In genomic region chr9:70902705-70903131, GRCh38 we compare ENCODE assay signal across 8 cellular contexts.
DNase-seq lines count a peak whose midpoint lies in the region; ATAC-seq, FAIRE-seq and TF ChIP-seq lines count a peak whose summit lies in the region.

No MANE protein-coding gene starts in this region.

- WGBS in thyroid gland, 2 donors = 60 to 79% methylated on average over 6 of the region's 6 CpGs

- no peak overlapping the region for H3K27ac Mint-ChIP-seq in stimulated activated memory B cell treated with anti-CD40 and anti-IgM and Interleukin-4, amounts not matched to agents 10 μg/mL and 1 μg/mL and 100 μg/mL, for 72 hours

- no peaks in the 10 kb centered on the region for H3K9me3 Mint-ChIP-seq in stimulated activated memory B cell treated with anti-CD40 and anti-IgM and Interleukin-4, amounts not matched to agents 10 μg/mL and 1 μg/mL and 100 μg/mL, for 72 hours

- peak; percentile 89 for ATAC-seq in HG03460 (IDR thresholded peaks at IDR 0.05; ENCODE audit: unreplicated experiment)
- no peak for ATAC-seq in stimulated activated memory B cell treated with anti-CD40 and anti-IgM and Interleukin-4, amounts not matched to agents 10 μg/mL and 1 μg/mL and 100 μg/mL, for 72 hours

- no peak overlapping the region for H3K4me3 ChIP-seq in thyroid gland (replicated peaks in 1 of 3)

- H3K36me3 ChIP-seq in thyroid gland = no peaks in the 10 kb centered on the region

- no peaks in the 10 kb centered on the region for H3K27me3 ChIP-seq in thyroid gland

- no peaks in the 10 kb centered on the region for H3K36me3 Mint-ChIP-seq in stimulated activated memory B cell treated with anti-CD40 and anti-IgM and Interleukin-4, amounts not matched to agents 10 μg/mL and 1 μg/mL and 100 μg/mL, for 72 hours

- H3K4me3 Mint-ChIP-seq in stimulated activated memory B cell treated with anti-CD40 and anti-IgM and Interleukin-4, amounts not matched to agents 10 μg/mL and 1 μg/mL and 100 μg/mL, for 72 hours = no peak overlapping the region

- H3K4me1 ChIP-seq in thyroid gland = no peaks in the 10 kb centered on the region

- DNase-seq in GM03348 (ENCODE audit: low spot score) = peak; percentile 79
- peak; percentile 89 for DNase-seq in cerebellar cortex (ENCODE audit: low spot score)
- peak; percentile 99 for DNase-seq in non-pigmented ciliary epithelial cell (ENCODE audit: low read depth)
- DNase-seq in DMS153 treated with DMSO at 0.1 percent for 48 hours (lab: John Stamatoyannopoulos, UW; ENCODE audit: unreplicated experiment) = no peak
- no peak for DNase-seq in thyroid gland
- no peak for DNase-seq in GM19239 (ENCODE audit: insufficient read length, low spot score)

- FAIRE-seq in GM19239 (lab: Jason Lieb, UNC) = no peak

- H3K9me3 ChIP-seq in thyroid gland = no peaks in the 10 kb centered on the region

- H3K27ac ChIP-seq in thyroid gland = no peak overlapping the region

- H3K4me1 Mint-ChIP-seq in stimulated activated memory B cell treated with anti-CD40 and anti-IgM and Interleukin-4, amounts not matched to agents 10 μg/mL and 1 μg/mL and 100 μg/mL, for 72 hours = no peaks in the 10 kb centered on the region

- H3K27me3 Mint-ChIP-seq in stimulated activated memory B cell treated with anti-CD40 and anti-IgM and Interleukin-4, amounts not matched to agents 10 μg/mL and 1 μg/mL and 100 μg/mL, for 72 hours = no peaks in the 10 kb centered on the region

- intact Hi-C loops in thyroid gland (cut with DNase I) = no loop called here

- TF ChIP-seq CTCF in thyroid gland (IDR thresholded peaks at IDR 0.05) = no peak

- no peak for TF ChIP-seq POLR2A in thyroid gland (IDR thresholded peaks at IDR 0.05)

Comparison
In these comparisons a context has a peak if more than half of its experiments do, and no peak if none do; other contexts are left out.
1. DNase-seq: peak in GM03348 (single experiment), cerebellar cortex (single experiment) and non-pigmented ciliary epithelial cell (single experiment); none in DMS153 treated with DMSO at 0.1 percent for 48 hours (single experiment), thyroid gland (0 of 2) and GM19239 (single experiment).